In the genomic region with DNA sequence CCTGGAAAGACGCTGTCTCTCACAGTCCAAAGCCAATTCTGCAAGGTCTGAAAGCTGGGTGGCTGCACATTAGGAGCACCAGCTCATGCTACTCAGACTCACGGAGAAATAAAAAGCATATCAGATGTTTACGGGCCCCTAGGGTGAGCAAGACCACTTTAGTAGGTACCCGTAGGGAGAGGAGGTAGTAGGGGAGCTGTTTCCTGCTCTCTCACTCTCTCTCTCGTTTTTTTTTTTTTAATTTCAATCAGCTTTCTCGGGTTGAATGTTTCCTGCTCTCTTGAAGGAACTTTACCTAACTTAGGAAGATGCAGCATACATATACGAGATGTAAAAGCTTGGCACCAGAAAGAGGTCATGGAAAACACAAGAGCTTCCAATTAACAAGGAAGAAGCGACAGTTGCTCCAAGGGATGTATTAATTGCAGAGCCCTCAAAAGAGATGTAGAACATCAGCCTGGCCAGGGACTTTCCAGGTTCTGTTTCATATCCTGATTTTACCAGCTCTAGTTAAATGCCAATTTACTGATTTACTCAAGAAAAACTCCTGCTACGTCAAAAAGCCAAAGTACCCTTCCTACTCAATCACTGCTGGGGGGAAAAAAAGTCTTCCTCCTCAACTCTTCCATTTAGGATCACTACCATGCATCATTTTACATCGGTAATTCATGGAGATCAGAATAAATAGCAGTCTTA, we compare ENCODE assay signal across 1 cellular context.
TF ChIP-seq lines count a peak whose summit lies in the region.

No MANE protein-coding gene starts in this region.

TF ChIP-seq in HepG2, 621 proteins besides CTCF, POLR2A, EP300 and RAD21:
- TF ChIP-seq NFKB2 (CRISPR knock-in tag; IDR thresholded peaks at IDR 0.05; ENCODE audit: borderline replicate concordance) (no peak), ZNF891 (CRISPR knock-in tag; IDR thresholded peaks at IDR 0.05) (no peak), POLR2G (IDR thresholded peaks at IDR 0.05; ENCODE audit: low read depth, low read length) (no peak), HNF4G (IDR thresholded peaks at IDR 0.05; ENCODE audit: borderline replicate concordance, low read depth, low read length) (no peak), HNF4G (CRISPR knock-in tag; IDR thresholded peaks at IDR 0.05; ENCODE audit: borderline replicate concordance, low read depth) (no peak), SIN3B (IDR thresholded peaks at IDR 0.05; ENCODE audit: low read length) (no peak), ZNF703 (CRISPR knock-in tag; IDR thresholded peaks at IDR 0.05; ENCODE audit: borderline replicate concordance) (no peak), CENPT (CRISPR knock-in tag; IDR thresholded peaks at IDR 0.05; ENCODE audit: low read depth) (no peak)
- TF ChIP-seq, protein P1, sequence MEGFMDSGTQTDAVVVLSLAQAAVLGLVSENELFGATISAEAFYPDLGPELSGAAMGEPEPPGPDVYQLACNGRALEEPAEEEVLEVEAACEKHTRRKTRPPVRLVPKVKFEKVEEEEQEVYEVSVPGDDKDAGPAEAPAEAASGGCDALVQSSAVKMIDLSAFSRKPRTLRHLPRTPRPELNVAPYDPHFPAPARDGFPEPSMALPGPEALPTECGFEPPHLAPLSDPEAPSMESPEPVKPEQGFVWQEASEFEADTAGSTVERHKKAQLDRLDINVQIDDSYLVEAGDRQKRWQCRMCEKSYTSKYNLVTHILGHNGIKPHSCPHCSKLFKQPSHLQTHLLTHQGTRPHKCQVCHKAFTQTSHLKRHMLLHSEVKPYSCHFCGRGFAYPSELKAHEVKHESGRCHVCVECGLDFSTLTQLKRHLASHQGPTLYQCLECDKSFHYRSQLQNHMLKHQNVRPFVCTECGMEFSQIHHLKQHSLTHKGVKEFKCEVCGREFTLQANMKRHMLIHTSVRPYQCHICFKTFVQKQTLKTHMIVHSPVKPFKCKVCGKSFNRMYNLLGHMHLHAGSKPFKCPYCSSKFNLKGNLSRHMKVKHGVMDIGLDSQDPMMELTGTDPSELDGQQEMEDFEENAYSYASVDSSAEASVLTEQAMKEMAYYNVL (CRISPR knock-in tag; IDR thresholded peaks at IDR 0.05; ENCODE audit: borderline replicate concordance): no peak
- TF ChIP-seq, protein P2, sequence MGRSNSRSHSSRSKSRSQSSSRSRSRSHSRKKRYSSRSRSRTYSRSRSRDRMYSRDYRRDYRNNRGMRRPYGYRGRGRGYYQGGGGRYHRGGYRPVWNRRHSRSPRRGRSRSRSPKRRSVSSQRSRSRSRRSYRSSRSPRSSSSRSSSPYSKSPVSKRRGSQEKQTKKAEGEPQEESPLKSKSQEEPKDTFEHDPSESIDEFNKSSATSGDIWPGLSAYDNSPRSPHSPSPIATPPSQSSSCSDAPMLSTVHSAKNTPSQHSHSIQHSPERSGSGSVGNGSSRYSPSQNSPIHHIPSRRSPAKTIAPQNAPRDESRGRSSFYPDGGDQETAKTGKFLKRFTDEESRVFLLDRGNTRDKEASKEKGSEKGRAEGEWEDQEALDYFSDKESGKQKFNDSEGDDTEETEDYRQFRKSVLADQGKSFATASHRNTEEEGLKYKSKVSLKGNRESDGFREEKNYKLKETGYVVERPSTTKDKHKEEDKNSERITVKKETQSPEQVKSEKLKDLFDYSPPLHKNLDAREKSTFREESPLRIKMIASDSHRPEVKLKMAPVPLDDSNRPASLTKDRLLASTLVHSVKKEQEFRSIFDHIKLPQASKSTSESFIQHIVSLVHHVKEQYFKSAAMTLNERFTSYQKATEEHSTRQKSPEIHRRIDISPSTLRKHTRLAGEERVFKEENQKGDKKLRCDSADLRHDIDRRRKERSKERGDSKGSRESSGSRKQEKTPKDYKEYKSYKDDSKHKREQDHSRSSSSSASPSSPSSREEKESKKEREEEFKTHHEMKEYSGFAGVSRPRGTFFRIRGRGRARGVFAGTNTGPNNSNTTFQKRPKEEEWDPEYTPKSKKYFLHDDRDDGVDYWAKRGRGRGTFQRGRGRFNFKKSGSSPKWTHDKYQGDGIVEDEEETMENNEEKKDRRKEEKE (IDR thresholded peaks at IDR 0.05): no peak
TF ChIP-seq in HepG2: peak in this region for 0.
